Comparison of ENCODE assay signal across 22 cellular contexts in the genomic region with DNA sequence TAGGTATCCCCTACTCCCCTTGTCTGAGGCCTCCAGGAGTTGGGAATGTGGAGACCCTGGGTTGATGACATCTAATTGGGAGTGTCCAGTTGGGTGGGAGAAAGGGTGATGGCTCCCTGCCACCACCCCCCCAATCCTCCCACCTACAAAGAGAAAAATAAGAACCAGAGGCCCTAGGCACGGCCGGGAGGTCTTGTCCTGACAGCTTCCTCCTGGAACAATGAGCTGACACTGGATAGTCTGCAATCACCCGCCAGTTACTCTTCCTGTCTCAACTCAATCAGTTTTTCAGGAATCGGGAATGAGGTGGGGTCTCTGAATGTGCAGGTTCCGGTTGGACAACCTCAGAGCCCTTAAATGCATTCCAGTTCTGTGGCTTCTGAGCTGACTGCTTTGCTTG.
"Had no signal": no experiment of that assay in that cellular context is flagged by ENCODE, and none has a peak within 500 bp of the region (broad histone marks: within the 10 kb centered on the region; RNA-seq: fewer than 3 reads in every experiment).

No MANE protein-coding gene starts in this region.

- H3K4me1 Mint-ChIP-seq: memory B cell had no signal

- H3K27ac ChIP-seq: coronary artery, dorsolateral prefrontal cortex, esophagus squamous epithelium, gastrocnemius medialis, heart right ventricle, left lung, lower lobe of right lung had no signal

- H3K9me3 Mint-ChIP-seq: memory B cell had no signal

- H3K36me3 ChIP-seq: esophagus squamous epithelium, gastrocnemius medialis, heart right ventricle, left lung, lower lobe of right lung had no signal

- DNase-seq: dermis blood vessel endothelial cell; dorsolateral prefrontal cortex; effector CD4-positive, alpha-beta T cell; effector memory CD4-positive, alpha-beta T cell; esophagus squamous epithelium; foreskin fibroblast; foreskin melanocyte; gastrocnemius medialis; glutamatergic neuron; head of caudate nucleus; heart right ventricle; hippocampal formation; kidney; kidney glomerular epithelial cell; left colon; left lung; left ventricle myocardium superior; lower lobe of right lung; mesendoderm; midbrain had no signal

- H3K4me3 Mint-ChIP-seq: memory B cell had no signal

- H3K36me3 Mint-ChIP-seq: memory B cell had no signal

- ATAC-seq: gastrocnemius medialis, heart right ventricle, left colon, left lung, left ventricle myocardium superior, lower lobe of right lung had no signal

- H3K4me3 ChIP-seq: coronary artery, dorsolateral prefrontal cortex, esophagus squamous epithelium, gastrocnemius medialis, heart right ventricle, left lung, lower lobe of right lung had no signal

- H3K27me3 ChIP-seq: dorsolateral prefrontal cortex, esophagus squamous epithelium, gastrocnemius medialis, heart right ventricle, left lung had no signal

- H3K27ac Mint-ChIP-seq: memory B cell had no signal

- H3K9me3 ChIP-seq: esophagus squamous epithelium, lower lobe of right lung had no signal

- H3K4me1 ChIP-seq: gastrocnemius medialis, heart right ventricle, left lung, lower lobe of right lung had no signal
